In the genomic region with DNA sequence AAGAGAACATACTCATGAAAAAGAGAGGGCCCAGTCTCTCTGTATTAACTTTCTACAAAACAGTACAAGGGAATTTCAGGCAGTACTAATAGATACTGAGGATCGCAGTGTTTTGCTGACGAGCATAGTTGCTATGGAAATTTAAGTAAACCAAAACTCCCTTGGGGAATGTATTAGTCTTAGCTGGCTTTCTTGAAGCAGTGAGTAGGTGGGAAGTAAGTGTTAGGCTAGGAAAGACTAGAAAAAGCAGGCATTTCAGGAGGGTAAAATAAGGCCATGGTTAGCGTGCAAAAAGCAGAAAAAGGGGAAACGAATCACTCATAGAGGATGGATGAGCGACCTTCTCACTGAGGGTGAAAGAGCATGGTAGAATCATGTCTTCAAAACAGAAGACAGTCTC, we compare ENCODE assay signal across 12 cellular contexts.
A peak's percentile ranks its signal among the peaks of the same experiment; 100 is the strongest.
DNase-seq lines count a peak whose midpoint lies in the region; ATAC-seq, FAIRE-seq and TF ChIP-seq lines count a peak whose summit lies in the region.
"Had no signal": no experiment of that assay in that cellular context is flagged by ENCODE, and none has a peak within 500 bp of the region (broad histone marks: within the 10 kb centered on the region; RNA-seq: fewer than 3 reads in every experiment).

No MANE protein-coding gene starts in this region.

- H3K4me3 ChIP-seq in epithelial cell of proximal tubule (ENCODE audit: low read depth, low read length), result no peak overlapping the region
- no peak overlapping the region for H3K4me3 ChIP-seq in osteoblast (ENCODE audit: insufficient read depth, low read length)
- H3K4me3 ChIP-seq: stomach had no signal

- H3K4me1 ChIP-seq in osteoblast (ENCODE audit: insufficient read depth, low read length), result peaks cover 7% of the 10 kb centered on the region
- H3K4me1 ChIP-seq: stomach had no signal

- peak overlapping the region; percentile 56 for H3K27ac ChIP-seq in osteoblast (ENCODE audit: low read depth, low read length)
- H3K27ac ChIP-seq: stomach had no signal

- no peak for FAIRE-seq in D721Med (lab: Jason Lieb, UNC)

- DNase-seq in epithelial cell of proximal tubule (ENCODE audit: low read depth), result peak; percentile 6
- DNase-seq in osteoblast (ENCODE audit: insufficient read length, low spot score, missing footprints), result peak; percentile 88
- DNase-seq in D721Med (ENCODE audit: insufficient read length, low spot score), result no peak
- no peak for DNase-seq in CD1c-positive myeloid dendritic cell (ENCODE audit: extremely low spot score)
- DNase-seq: activated CD8-positive, alpha-beta memory T cell treated with anti-CD3 and anti-CD28 coated beads for 24 hours; aorta; NCI-H446; stomach had no signal

- H2AFZ ChIP-seq in osteoblast (ENCODE audit: low read length), result peak overlapping the region; percentile 42

- H4K20me1 ChIP-seq in osteoblast (ENCODE audit: insufficient read depth, low read length), result no peaks in the 10 kb centered on the region

- no peaks in the 10 kb centered on the region for H3K79me2 ChIP-seq in osteoblast (ENCODE audit: insufficient read depth, low read length)

- ATAC-seq in GM18868 (IDR thresholded peaks at IDR 0.05; ENCODE audit: unreplicated experiment) (peak; percentile 87), HG03432 (IDR thresholded peaks at IDR 0.05; ENCODE audit: unreplicated experiment) (peak; percentile 84), GM18909 (IDR thresholded peaks at IDR 0.05; ENCODE audit: poor library complexity, unreplicated experiment) (no peak), GM18505 (IDR thresholded peaks at IDR 0.05; ENCODE audit: unreplicated experiment) (no peak)

- H3K9me3 ChIP-seq in osteoblast (ENCODE audit: low read depth, low read length), result no peaks in the 10 kb centered on the region
- H3K9me3 ChIP-seq: stomach had no signal

- peak overlapping the region; percentile 43 for H3K4me2 ChIP-seq in osteoblast (ENCODE audit: insufficient read depth, low read length)

- no peaks in the 10 kb centered on the region for H3K36me3 ChIP-seq in osteoblast (ENCODE audit: insufficient read depth, low read length)
- H3K36me3 ChIP-seq: stomach had no signal

- no peak for TF ChIP-seq POLR2A in GM18505 (IDR thresholded peaks at IDR 0.05; ENCODE audit: borderline replicate concordance, extremely low read depth, insufficient read depth, insufficient read length)

- no peaks in the 10 kb centered on the region for H3K27me3 ChIP-seq in osteoblast (ENCODE audit: insufficient read depth, low read length)
- H3K27me3 ChIP-seq: stomach had no signal

- no peak for TF ChIP-seq CTCF in epithelial cell of proximal tubule (conservative IDR thresholded peaks at IDR 0.05; ENCODE audit: low read depth, low read length)
- TF ChIP-seq CTCF in osteoblast (IDR thresholded peaks at IDR 0.05; ENCODE audit: extremely low read depth, low read depth, low read length), result no peak
- TF ChIP-seq CTCF in D721Med (IDR thresholded peaks at IDR 0.05; ENCODE audit: insufficient read depth, missing control alignments), result no peak

Comparison
In these comparisons a context has a peak if more than half of its experiments do, and no peak if none do; other contexts are left out.
1. ATAC-seq: peak in GM18868 (single experiment) and HG03432 (single experiment); none in GM18909 (single experiment) and GM18505 (single experiment).
2. DNase-seq: peak in epithelial cell of proximal tubule (single experiment) and osteoblast (single experiment); none in D721Med (single experiment) and CD1c-positive myeloid dendritic cell (single experiment).